Comparison of ENCODE assay signal across 19 cellular contexts in genomic region chr11:97567801-97568200, GRCh38.
"Had no signal": no experiment of that assay in that cellular context is flagged by ENCODE, and none has a peak within 500 bp of the region (broad histone marks: within the 10 kb centered on the region; RNA-seq: fewer than 3 reads in every experiment).

No MANE protein-coding gene starts in this region.

- H3K4me3 ChIP-seq: tibial artery had no signal

- ATAC-seq: activated CD8-positive, alpha-beta memory T cell treated with anti-CD3 and anti-CD28 coated beads, Interleukin-2, amount 10 ng/mL, durations not matched to agents 7 days and 5 days; activated CD8-positive, alpha-beta T cell treated with anti-CD3 and anti-CD28 coated beads for 36 hours; activated naive CD8-positive, alpha-beta T cell treated with anti-CD3 and anti-CD28 coated beads, Interleukin-2, amount 50 U/mL, for 24 hours; left cardiac atrium; natural killer cell; T-cell had no signal

- DNase-seq: activated CD4-positive, alpha-beta T cell treated with anti-CD3 and anti-CD28 coated beads, Interleukin-2, amount 10 ng/mL, durations not matched to agents 7 days and 5 days; activated CD4-positive, CD25-positive, alpha-beta regulatory T cell treated with anti-CD3 and anti-CD28 coated beads, Interleukin-2, amount 50 U/mL, for 72 hours; activated CD8-positive, alpha-beta memory T cell treated with anti-CD3 and anti-CD28 coated beads, Interleukin-2, amount 10 ng/mL, durations not matched to agents 7 days and 5 days; activated CD8-positive, alpha-beta T cell treated with anti-CD3 and anti-CD28 coated beads for 36 hours; activated effector memory CD4-positive, alpha-beta T cell treated with anti-CD3 and anti-CD28 coated beads, Interleukin-2, amount 50 U/mL, for 16 hours; activated naive CD4-positive, alpha-beta T cell treated with anti-CD3 and anti-CD28 coated beads, Interleukin-2, amount 50 U/mL, for 16 hours; activated naive CD8-positive, alpha-beta T cell treated with anti-CD3 and anti-CD28 coated beads, Interleukin-2, amount 50 U/mL, for 24 hours; activated T-cell treated with anti-CD3 and anti-CD28 coated beads for 4 hours; aorta; foreskin melanocyte; islet precursor cell; left cardiac atrium; midbrain; natural killer cell; stimulated activated CD4-positive, alpha-beta T cell treated with anti-CD3 and anti-CD28 coated beads, Interleukin-4, amount 100 ng/mL, for 24 hours; substantia nigra; T-cell; tibial artery; WERI-Rb-1 had no signal
